In the genomic region with DNA sequence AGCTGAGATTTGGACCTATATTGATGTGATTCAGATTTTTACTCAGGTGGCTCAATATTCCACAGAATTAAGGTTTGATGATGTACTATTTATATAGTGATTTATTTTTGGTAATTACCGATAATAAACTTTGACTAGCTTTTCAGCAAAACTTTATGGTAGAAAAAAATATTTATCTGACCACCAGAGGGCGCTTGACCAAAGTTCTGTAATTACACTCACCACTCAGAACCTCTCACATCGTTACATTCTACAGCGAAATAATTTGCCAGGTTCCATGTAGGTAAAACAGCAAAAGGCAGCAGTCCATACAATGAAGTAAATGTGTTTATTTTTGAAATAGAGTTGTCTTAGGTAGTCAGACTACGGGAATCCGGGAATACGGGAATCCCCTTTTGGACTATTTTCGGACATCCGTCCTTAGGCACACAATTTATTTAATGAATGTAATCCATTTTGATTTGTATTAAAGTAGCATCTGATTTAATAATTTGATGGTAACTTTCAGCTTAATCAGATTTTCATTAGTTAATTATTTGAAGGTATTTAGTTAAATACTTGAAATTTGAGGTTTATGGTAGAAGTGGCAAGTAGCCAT, we compare ENCODE assay signal across 8 cellular contexts.
A peak's percentile ranks its signal among the peaks of the same experiment; 100 is the strongest.
DNase-seq lines count a peak whose midpoint lies in the region; ATAC-seq lines count a peak whose summit lies in the region.

No MANE protein-coding gene starts in this region.

- no peaks in the 10 kb centered on the region for H3K27me3 ChIP-seq in trophoblast cell (ENCODE audit: insufficient read depth, low read length)

- H3K9ac ChIP-seq in trophoblast cell (ENCODE audit: low read length) = no peak overlapping the region

- no CpG with 5 or more reads among the region's 9 CpGs for WGBS in trophoblast cell (ENCODE audit: extremely low coverage, insufficient coverage, insufficient read length)

- no peaks in the 10 kb centered on the region for H3K36me3 ChIP-seq in trophoblast cell (ENCODE audit: control insufficient read depth in 1 of 2, insufficient read depth in 2 of 2, low read length in 2 of 2)

- H3K9me3 ChIP-seq in trophoblast cell (ENCODE audit: insufficient read depth, low read depth, low read length) = no peaks in the 10 kb centered on the region

- H3K23ac ChIP-seq in trophoblast cell (ENCODE audit: low read length) = no peak overlapping the region

- H2BK120ac ChIP-seq in trophoblast cell (ENCODE audit: insufficient read depth, low read length, poor library complexity) = no peak overlapping the region

- no peak overlapping the region for H2AFZ ChIP-seq in trophoblast cell (ENCODE audit: insufficient read depth, low read length, poor library complexity)

- no peak overlapping the region for H4K8ac ChIP-seq in trophoblast cell (ENCODE audit: low read depth, low read length)

- H3K79me1 ChIP-seq in trophoblast cell (ENCODE audit: low read length) = no peaks in the 10 kb centered on the region

- H4K91ac ChIP-seq in trophoblast cell (ENCODE audit: low read depth, low read length) = no peak overlapping the region

- DNase-seq in NCI-H2227 (lab: John Stamatoyannopoulos, UW; ENCODE audit: unreplicated experiment) (peak; percentile 24), NCI-H2227 treated with DMSO at 0.1 percent for 48 hours (lab: John Stamatoyannopoulos, UW) (no peak), HCEC 1CT (peak; percentile 18), RPMI7951 (ENCODE audit: low read depth) (peak; percentile 40), fibroblast of gingiva (ENCODE audit: low read depth) (peak; percentile 14), trophoblast cell (peak; percentile 15 to 78), NCI-H524 treated with DMSO at 0.1 percent for 48 hours (lab: John Stamatoyannopoulos, UW) (no peak)

- no peaks in the 10 kb centered on the region for H3K4me1 ChIP-seq in trophoblast cell (ENCODE audit: control insufficient read depth in 1 of 2, insufficient read depth in 2 of 2, low read length in 2 of 2)

- H3K18ac ChIP-seq in trophoblast cell (ENCODE audit: low read length) = no peak overlapping the region

- no peak overlapping the region for H3K4me2 ChIP-seq in trophoblast cell (ENCODE audit: low read length)

- H2AK5ac ChIP-seq in trophoblast cell (ENCODE audit: low read length) = no peak overlapping the region

- no peak overlapping the region for H4K12ac ChIP-seq in trophoblast cell (ENCODE audit: low read depth, low read length)

- H2BK12ac ChIP-seq in trophoblast cell (ENCODE audit: low read length) = no peak overlapping the region

- H2BK5ac ChIP-seq in trophoblast cell (ENCODE audit: low read depth, low read length, poor library complexity) = no peak overlapping the region

- H3K27ac ChIP-seq in trophoblast cell (ENCODE audit: low read depth, low read length) = no peak overlapping the region

- no peak for ATAC-seq in HG03095 (IDR thresholded peaks at IDR 0.05; ENCODE audit: unreplicated experiment)

- H3K4me3 ChIP-seq in trophoblast cell (ENCODE audit: low read depth, low read length) = no peak overlapping the region

- no peak overlapping the region for H3K14ac ChIP-seq in trophoblast cell (ENCODE audit: low read length)

- no peaks in the 10 kb centered on the region for H3K79me2 ChIP-seq in trophoblast cell (ENCODE audit: control insufficient read depth, insufficient read depth, low read length, poor library complexity)

- no peak overlapping the region for H3K4ac ChIP-seq in trophoblast cell (ENCODE audit: low read depth, low read length)

Comparison
In these comparisons a context has a peak if more than half of its experiments do, and no peak if none do; other contexts are left out.
1. DNase-seq: peak in NCI-H2227 (single experiment), HCEC 1CT (single experiment), RPMI7951 (single experiment), fibroblast of gingiva (single experiment) and trophoblast cell (2 of 2); none in NCI-H2227 treated with DMSO at 0.1 percent for 48 hours (single experiment) and NCI-H524 treated with DMSO at 0.1 percent for 48 hours (single experiment).